In the genomic region with DNA sequence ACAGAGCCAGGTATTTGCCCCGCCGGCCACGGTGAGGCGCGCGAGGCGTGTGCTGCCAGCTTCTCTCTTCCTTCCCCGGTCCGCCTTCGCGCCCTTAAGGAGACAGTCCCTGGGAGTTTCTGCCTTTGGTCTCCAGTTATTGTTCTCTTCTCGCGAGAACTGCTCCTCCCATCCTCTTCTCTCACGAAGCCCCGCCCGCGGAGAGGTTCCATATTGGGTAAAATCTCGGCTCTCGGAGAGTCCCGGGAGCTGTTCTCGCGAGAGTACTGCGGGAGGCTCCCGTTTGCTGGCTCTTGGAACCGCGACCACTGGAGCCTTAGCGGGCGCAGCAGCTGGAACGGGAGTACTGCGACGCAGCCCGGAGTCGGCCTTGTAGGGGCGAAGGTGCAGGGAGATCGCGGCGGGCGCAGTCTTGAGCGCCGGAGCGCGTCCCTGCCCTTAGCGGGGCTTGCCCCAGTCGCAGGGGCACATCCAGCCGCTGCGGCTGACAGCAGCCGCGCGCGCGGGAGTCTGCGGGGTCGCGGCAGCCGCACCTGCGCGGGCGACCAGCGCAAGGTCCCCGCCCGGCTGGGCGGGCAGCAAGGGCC, we compare ENCODE assay signal across 8 cellular contexts. TPM values are rescaled to one million over a fixed set of nuclear protein-coding genes. Genes with fewer than 3 reads are reported as not detected.
DNase-seq lines count a peak whose midpoint lies in the region; ATAC-seq and FAIRE-seq lines count a peak whose summit lies in the region.

Gene MAPK14, plus strand, starts transcription at position 308 of the 587 bp plus-strand sequence. CDS start 350 bp downstream, outside the sequence.

- peak within 1 kb of the TSS; percentile 75 for H3K4me3 ChIP-seq in effector memory CD4-positive, alpha-beta T cell (ENCODE audit: insufficient read depth, low read depth, low read length, poor library complexity, severe bottlenecking)

- no peaks in the 10 kb centered on the region for H3K36me3 ChIP-seq in effector memory CD4-positive, alpha-beta T cell (ENCODE audit: control insufficient read depth, insufficient read depth, low read length)

- FAIRE-seq in HTR-8/SVneo (lab: Jason Lieb, UNC) = peak; percentile 73

- DNase-seq in Caki2 (ENCODE audit: low read depth) (peak; percentile 100), HTR-8/SVneo (ENCODE audit: insufficient read length, low spot score) (peak; percentile 99), NOMO-1 treated with DMSO at 0.1 percent for 48 hours (lab: John Stamatoyannopoulos, UW; ENCODE audit: unreplicated experiment) (peak; percentile 99), medulla oblongata (ENCODE audit: extremely low spot score) (peak; percentile 100)
- peak; percentile 97 to 98 for DNase-seq in activated CD8-positive, alpha-beta memory T cell treated with anti-CD3 and anti-CD28 coated beads for 4 hours (ENCODE audit: low read depth in 2 of 2)
- DNase-seq in effector memory CD4-positive, alpha-beta T cell = peak; percentile 97 to 99 (median 98)
- peak; percentile 96 for DNase-seq in stimulated activated CD8-positive, alpha-beta memory T cell treated with anti-CD3 and anti-CD28 coated beads, Interleukin-12 subunit alpha, Interleukin-12 subunit beta, amount 100 ng/mL, for 1 hour (ENCODE audit: low read depth)

- peak within 1 kb of the TSS; percentile 89 for H3K27ac ChIP-seq in effector memory CD4-positive, alpha-beta T cell (ENCODE audit: insufficient read depth, low read length, poor library complexity, severe bottlenecking)

- peaks cover 8% of the 10 kb centered on the region for H3K4me1 ChIP-seq in effector memory CD4-positive, alpha-beta T cell (ENCODE audit: control insufficient read depth, insufficient read depth, low read length, poor library complexity, severe bottlenecking)

- peaks cover 2% of the 10 kb centered on the region for H3K27me3 ChIP-seq in effector memory CD4-positive, alpha-beta T cell (replicated peaks; ENCODE audit: control insufficient read depth, insufficient read depth, low read length, poor library complexity, severe bottlenecking)

- peak; percentile 83 for ATAC-seq in GM21367 (IDR thresholded peaks at IDR 0.05; ENCODE audit: unreplicated experiment)

- in situ Hi-C loops in Caki2 (cut with HindIII; ENCODE audit: low pct_unique_long_range_greater_than_20kb, low sequenced_read_pairs) = no loop called here

- H3K9me3 ChIP-seq in effector memory CD4-positive, alpha-beta T cell (ENCODE audit: control insufficient read depth, low read length) = no peaks in the 10 kb centered on the region

RNA-seq across cellular contexts. Expression of gene MAPK14, which starts in this region (rescaled TPM):
- 27.0 and 40.4 TPM in 2 replicates for total RNA-seq in Caki2 (2014; rRNA removed; shearing (Covaris generic); ENCODE audit: low replicate concordance)

Comparison
In these comparisons a context has a peak if more than half of its experiments do, and no peak if none do; other contexts are left out.
1. Peak in every context shown above with its lines: DNase-seq, ATAC-seq, H3K4me3 ChIP-seq and H3K27ac ChIP-seq.